26 cellular contexts compared by ENCODE assay signal in the genomic region with DNA sequence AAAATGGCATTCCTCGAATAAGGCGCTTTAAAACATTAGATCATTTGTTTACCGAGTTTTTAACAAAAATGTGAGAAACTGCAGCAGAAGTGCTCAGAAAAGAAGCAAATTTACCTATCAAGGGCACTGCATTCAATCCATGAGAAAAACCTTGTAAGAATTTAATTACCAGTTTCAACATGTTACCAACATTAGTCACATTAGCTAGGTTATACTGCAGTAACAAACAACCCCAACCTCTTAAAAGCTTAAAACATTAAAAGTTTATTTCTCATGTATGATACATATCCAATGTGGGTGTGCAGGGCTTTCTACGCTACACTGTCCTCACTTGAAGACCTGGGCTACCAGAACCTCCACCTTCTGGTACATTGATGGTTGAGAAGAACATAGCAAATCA.
"Had no signal": no experiment of that assay in that cellular context is flagged by ENCODE, and none has a peak within 500 bp of the region (broad histone marks: within the 10 kb centered on the region; RNA-seq: fewer than 3 reads in every experiment).

No MANE protein-coding gene starts in this region.

- H3K36me3 ChIP-seq: neutrophil, pancreas, prostate gland, right lobe of liver, sigmoid colon, suprapubic skin, tibial artery, transverse colon, upper lobe of right lung, uterus had no signal

- FAIRE-seq: pancreas, small intestine had no signal

- H3K9me3 ChIP-seq: neutrophil, pancreas, prostate gland, right lobe of liver, suprapubic skin, testis, tibial artery, transverse colon, upper lobe of right lung, uterus had no signal

- H3K4me3 ChIP-seq: pancreas, prostate gland, right lobe of liver, sigmoid colon, suprapubic skin, testis, tibial artery, transverse colon, upper lobe of right lung, uterus had no signal

- ATAC-seq: naive thymus-derived CD8-positive, alpha-beta T cell; natural killer cell treated with Interleukin-12 subunit alpha and Interleukin-12 subunit beta and Interleukin-15 and Interleukin-18, amount 100 ng/mL, for 72 hours; pancreas; right cardiac atrium; right lobe of liver; stimulated activated effector memory CD8-positive, alpha-beta T cell treated with anti-CD3 and anti-CD28 coated beads, Interleukin-12 subunit alpha, Interleukin-12 subunit beta, amount 100 ng/mL, for 72 hours; stimulated activated naive B cell treated with anti-CD40 and anti-IgM and Interleukin-4, amounts not matched to agents 10 μg/mL and 1 μg/mL and 100 μg/mL, for 72 hours; stimulated activated naive CD8-positive, alpha-beta T cell treated with anti-CD3 and anti-CD28 coated beads, Interleukin-15, amount 100 ng/mL, for 72 hours; stimulated activated naive CD8-positive, alpha-beta T cell treated with anti-CD3 and anti-CD28 coated beads, Interleukin-15, Interleukin-2, amounts not matched to agents 100 U/mL and 50 U/mL, for 24 hours; upper lobe of right lung had no signal

- H3K27me3 ChIP-seq: neutrophil, pancreas, right lobe of liver, sigmoid colon, testis, tibial artery, transverse colon, upper lobe of right lung, uterus had no signal

- DNase-seq: naive thymus-derived CD8-positive, alpha-beta T cell; nephron progenitor cell; nucleus accumbens; pancreas; right cardiac atrium; right lobe of liver; sigmoid colon; small intestine; stimulated activated CD4-positive, alpha-beta T cell treated with anti-CD3 and anti-CD28 coated beads, Interleukin-15, amount 100 ng/mL, for 24 hours; stimulated activated CD4-positive, alpha-beta T cell treated with anti-CD3 and anti-CD28 coated beads, Interleukin-2, amount 100 ng/mL, for 24 hours; stimulated activated CD4-positive, alpha-beta T cell treated with anti-CD3 and anti-CD28 coated beads, Interleukin-2, amount 100 ng/mL, for 48 hours; stimulated activated CD4-positive, alpha-beta T cell treated with anti-CD3 and anti-CD28 coated beads, Interleukin-4, amount 100 ng/mL, for 24 hours; stimulated activated naive B cell treated with anti-CD40 and anti-IgM and Interleukin-4, amounts not matched to agents 10 μg/mL and 1 μg/mL and 100 μg/mL, for 72 hours; stimulated activated naive CD8-positive, alpha-beta T cell treated with anti-CD3 and anti-CD28 coated beads, Interleukin-15, amount 100 ng/mL, for 72 hours; stimulated activated naive CD8-positive, alpha-beta T cell treated with anti-CD3 and anti-CD28 coated beads, Interleukin-15, Interleukin-2, amounts not matched to agents 100 U/mL and 50 U/mL, for 24 hours; substantia nigra; testis; tibial artery; transverse colon; upper lobe of right lung; uterus had no signal

- H3K27ac ChIP-seq: neutrophil, pancreas, prostate gland, right lobe of liver, sigmoid colon, suprapubic skin, testis, tibial artery, transverse colon, upper lobe of right lung, uterus had no signal

- H3K4me1 ChIP-seq: pancreas, prostate gland, right lobe of liver, sigmoid colon, testis, transverse colon, upper lobe of right lung, uterus had no signal
